ENCODE assay signal across 8 cellular contexts in the genomic region with DNA sequence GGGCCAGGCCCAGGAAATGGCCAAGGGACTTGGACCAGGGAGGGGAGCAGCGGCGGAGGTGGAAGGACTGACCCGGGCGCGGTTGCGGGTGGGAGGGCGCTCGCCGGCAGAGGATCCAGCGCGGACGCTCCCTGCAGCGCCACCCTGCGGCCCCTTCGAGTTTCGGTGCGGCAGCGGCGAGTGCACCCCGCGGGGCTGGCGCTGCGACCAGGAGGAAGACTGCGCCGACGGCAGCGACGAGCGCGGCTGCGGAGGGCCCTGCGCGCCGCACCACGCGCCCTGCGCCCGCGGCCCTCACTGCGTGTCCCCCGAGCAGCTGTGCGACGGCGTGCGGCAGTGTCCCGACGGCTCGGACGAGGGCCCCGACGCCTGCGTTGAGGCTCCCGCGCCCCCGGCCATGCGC. TPM values are rescaled to one million over a fixed set of nuclear protein-coding genes. Genes with fewer than 3 reads are reported as not detected.
DNase-seq lines count a peak whose midpoint lies in the region; ATAC-seq, FAIRE-seq and TF ChIP-seq lines count a peak whose summit lies in the region.

No MANE protein-coding gene starts in this region.

- no peaks in the 10 kb centered on the region for H3K79me2 ChIP-seq in mesendoderm (ENCODE audit: control insufficient read depth, insufficient read depth, low read length)

- no peak for TF ChIP-seq EP300 in sigmoid colon (IDR thresholded peaks at IDR 0.05)

- H3K79me1 ChIP-seq in mesendoderm (ENCODE audit: low read length), result no peaks in the 10 kb centered on the region

- no CpG with 5 or more reads among the region's 56 CpGs for WGBS in mesendoderm (ENCODE audit: extremely low coverage, insufficient coverage, low lambda C conversion rate)
- WGBS in sigmoid colon, 2 donors, result 6% methylated on average over 56 of the region's 56 CpGs

- H3K36me3 ChIP-seq in CD4-positive, CD25-positive, alpha-beta regulatory T cell (ENCODE audit: control insufficient read depth, insufficient read depth, low read length), result no peaks in the 10 kb centered on the region
- no peaks in the 10 kb centered on the region for H3K36me3 ChIP-seq in mesendoderm (ENCODE audit: control insufficient read depth, insufficient read depth, low read length)
- H3K36me3 ChIP-seq in sigmoid colon, result no peaks in the 10 kb centered on the region

- no peaks in the 10 kb centered on the region for H3K9me3 ChIP-seq in CD4-positive, CD25-positive, alpha-beta regulatory T cell (ENCODE audit: control insufficient read depth in 2 of 2, low read length in 2 of 2)
- H3K9me3 ChIP-seq in sigmoid colon, result no peaks in the 10 kb centered on the region

- no peak overlapping the region for H3K18ac ChIP-seq in mesendoderm (ENCODE audit: low read length)

- H3K4me3 ChIP-seq in CD4-positive, CD25-positive, alpha-beta regulatory T cell (ENCODE audit: low read depth, low read length), result no peak overlapping the region
- no peak overlapping the region for H3K4me3 ChIP-seq in NB4 (ENCODE audit: low read depth, low read length)
- no peak overlapping the region for H3K4me3 ChIP-seq in mesendoderm (ENCODE audit: low read length)
- peak overlapping the region in 1 of 4 donors; percentile 7 for H3K4me3 ChIP-seq in sigmoid colon

- intact Hi-C loops in sigmoid colon (cut with DNase I), result no loop called here

- H3K4me1 ChIP-seq in CD4-positive, CD25-positive, alpha-beta regulatory T cell (ENCODE audit: control insufficient read depth, insufficient read depth, low read length, poor library complexity, severe bottlenecking), result peaks cover 3% of the 10 kb centered on the region
- H3K4me1 ChIP-seq in mesendoderm (ENCODE audit: control insufficient read depth, low read depth, low read length) (no peaks in the 10 kb centered on the region), sigmoid colon (peaks cover 0 to 10% (median 4%) of the 10 kb centered on the region in 4 donors)

- H2AK5ac ChIP-seq in mesendoderm (ENCODE audit: low read length), result no peak overlapping the region

- H2BK5ac ChIP-seq in mesendoderm (ENCODE audit: low read length), result no peak overlapping the region

- peak overlapping the region; percentile 31 for H3K4me2 ChIP-seq in mesendoderm (ENCODE audit: low read length)

- H3K56ac ChIP-seq in mesendoderm (ENCODE audit: low read length), result peak overlapping the region; percentile 42

- no peak for ATAC-seq in CD4-positive, CD25-positive, alpha-beta regulatory T cell (ENCODE audit: low read depth in 2 of 2)

- peak in 2 of 3 donors; percentile 13 to 26 for DNase-seq in CD4-positive, CD25-positive, alpha-beta regulatory T cell
- DNase-seq in NB4 (ENCODE audit: low read depth) (no peak), mesendoderm (peak; percentile 49), GM12892 (ENCODE audit: insufficient read length) (no peak), caudate nucleus (lab: John Stamatoyannopoulos, UW) (no peak), urothelium cell line (ENCODE audit: low spot score) (no peak), sigmoid colon (no peak)
- DNase-seq in central memory CD4-positive, alpha-beta T cell, result peak; percentile 17

- no peak for TF ChIP-seq POLR2A in NB4 (IDR thresholded peaks at IDR 0.05; ENCODE audit: extremely low read depth, insufficient read length)
- TF ChIP-seq POLR2A in GM12892 (IDR thresholded peaks at IDR 0.05; ENCODE audit: low read depth, low read length), result no peak
- no peak for TF ChIP-seq POLR2A in sigmoid colon (IDR thresholded peaks at IDR 0.05)

- no peak overlapping the region for H4K8ac ChIP-seq in mesendoderm (ENCODE audit: low read depth, low read length)

- no peaks in the 10 kb centered on the region for H3K27me3 ChIP-seq in CD4-positive, CD25-positive, alpha-beta regulatory T cell (ENCODE audit: control insufficient read depth, insufficient read depth, low read length)
- peaks cover 10% of the 10 kb centered on the region for H3K27me3 ChIP-seq in mesendoderm (ENCODE audit: insufficient read depth, low read length, poor library complexity)
- peaks cover 13 to 47% (median 23%) of the 10 kb centered on the region in 3 donors for H3K27me3 ChIP-seq in sigmoid colon

- H2BK120ac ChIP-seq in mesendoderm (ENCODE audit: low read depth, low read length), result no peak overlapping the region

- no peak overlapping the region for H4K5ac ChIP-seq in mesendoderm (ENCODE audit: low read length)

- TF ChIP-seq CTCF in NB4 (IDR thresholded peaks at IDR 0.05; ENCODE audit: low read depth, low read length) (peak; percentile 16), sigmoid colon (IDR thresholded peaks at IDR 0.05) (peak in 1 of 4 experiments; percentile 49)

- no peak overlapping the region for H3K4me3 Mint-ChIP-seq in CD4-positive, CD25-positive, alpha-beta regulatory T cell

- peaks cover 0 to 8% (median under 1%) of the 10 kb centered on the region in 4 donors for H3K4me1 Mint-ChIP-seq in CD4-positive, CD25-positive, alpha-beta regulatory T cell

- H3K9ac ChIP-seq in mesendoderm (ENCODE audit: low read length), result peak overlapping the region; percentile 53

- no peaks in the 10 kb centered on the region for H3K36me3 Mint-ChIP-seq in CD4-positive, CD25-positive, alpha-beta regulatory T cell

- H3K9me3 Mint-ChIP-seq in CD4-positive, CD25-positive, alpha-beta regulatory T cell, result peaks cover 0 to 1% (median 0%) of the 10 kb centered on the region in 7 donors

- FAIRE-seq in GM12892 (lab: Jason Lieb, UNC) (no peak), urothelium cell line (lab: Jason Lieb, UNC) (no peak)

- no peak overlapping the region for H3K4ac ChIP-seq in mesendoderm (ENCODE audit: low read depth, low read length)

- no peak overlapping the region for H3K23ac ChIP-seq in mesendoderm (ENCODE audit: low read length)

- H3K27ac Mint-ChIP-seq in CD4-positive, CD25-positive, alpha-beta regulatory T cell, result no peak overlapping the region

- H2BK15ac ChIP-seq in mesendoderm (replicated peaks; ENCODE audit: low read depth), result no peak overlapping the region

- no peak overlapping the region for H3K27ac ChIP-seq in CD4-positive, CD25-positive, alpha-beta regulatory T cell (ENCODE audit: insufficient read depth, low read length, poor library complexity, severe bottlenecking)
- H3K27ac ChIP-seq in mesendoderm (ENCODE audit: low read depth, low read length) (no peak overlapping the region), caudate nucleus (ENCODE audit: low read depth, low read length) (no peak overlapping the region), sigmoid colon (no peak overlapping the region)

- H3K27me3 Mint-ChIP-seq in CD4-positive, CD25-positive, alpha-beta regulatory T cell, result peaks cover 4% of the 10 kb centered on the region

RNA-seq across cellular contexts. Expression of a gene that starts 16.8 kb away (rescaled TPM):
- total RNA-seq in CD4-positive, CD25-positive, alpha-beta regulatory T cell, result 1.1 TPM
- polyA plus RNA-seq in CD4-positive, CD25-positive, alpha-beta regulatory T cell, result 1 to 10 TPM in 2 of 4 donors, under 1 TPM in 2; 0.76 to 2.3 (median 1.1) TPM
- polyA plus RNA-seq in mesendoderm (2013, experiment 1 of 2), result 0.04 TPM
- polyA plus RNA-seq in mesendoderm (2013, experiment 2 of 2), result 0.08 TPM
- not detected for polyA plus RNA-seq in GM12892 (2012; ENCODE audit: missing spikeins)
- total RNA-seq in sigmoid colon, result 10 to 100 TPM in 1 of 4 donors, 1 to 10 TPM in 3; 7.1 to 15.7 (median 9.2) TPM
- polyA plus RNA-seq in sigmoid colon, result 1 to 10 TPM; 3.0 to 4.6 (median 3.5) TPM

RNA-seq across cellular contexts. Expression of a gene that starts 48.0 kb away (rescaled TPM):
- total RNA-seq in CD4-positive, CD25-positive, alpha-beta regulatory T cell, result 32.8 TPM
- polyA plus RNA-seq in CD4-positive, CD25-positive, alpha-beta regulatory T cell, result 1 to 10 TPM; 5.3 to 7.6 (median 6.6) TPM
- 0.20 TPM for polyA plus RNA-seq in mesendoderm (2013, experiment 1 of 2)
- 0.42 TPM for polyA plus RNA-seq in mesendoderm (2013, experiment 2 of 2)
- 4.6 TPM for polyA plus RNA-seq in GM12892 (2012; ENCODE audit: missing spikeins)
- 10 to 100 TPM; 12.5 to 23.8 (median 15.9) TPM for total RNA-seq in sigmoid colon
- polyA plus RNA-seq in sigmoid colon, result 1 to 10 TPM in 2 of 3 donors, under 1 TPM in 1; 0.92 to 9.6 (median 6.0) TPM

Comparison
In these comparisons a context has a peak if more than half of its experiments do, and no peak if none do; other contexts are left out.
1. DNase-seq: peak in CD4-positive, CD25-positive, alpha-beta regulatory T cell (2 of 3), central memory CD4-positive, alpha-beta T cell (single experiment) and mesendoderm (single experiment); none in NB4 (single experiment), GM12892 (single experiment), caudate nucleus (0 of 61), urothelium cell line (single experiment) and sigmoid colon (single experiment).